ENCODE assay signal across 14 cellular contexts in genomic region chr20:62632575-62632974, GRCh38. TPM values are rescaled to one million over a fixed set of nuclear protein-coding genes. Genes with fewer than 3 reads are reported as not detected.
A peak's percentile ranks its signal among the peaks of the same experiment; 100 is the strongest.
DNase-seq lines count a peak whose midpoint lies in the region; ATAC-seq and TF ChIP-seq lines count a peak whose summit lies in the region.
"Had no signal": no experiment of that assay in that cellular context is flagged by ENCODE, and none has a peak within 500 bp of the region (broad histone marks: within the 10 kb centered on the region; RNA-seq: fewer than 3 reads in every experiment).

No MANE protein-coding gene starts in this region.

- H3K36me3 ChIP-seq in A673 (ENCODE audit: insufficient read depth, low read length, poor library complexity, severe bottlenecking) (no peaks in the 10 kb centered on the region), aorta (ENCODE audit: control insufficient read depth in 1 of 2, insufficient read depth in 2 of 2, low read length in 1 of 2) (no peaks in the 10 kb centered on the region)
- H3K36me3 ChIP-seq: MG63, tibial nerve had no signal

- H3K4me3 ChIP-seq in A673 (ENCODE audit: low read depth, low read length, poor library complexity, severe bottlenecking) (no peak overlapping the region), aorta (ENCODE audit: low read length in 2 of 2) (no peak overlapping the region)
- H3K4me3 ChIP-seq: MG63, tibial nerve had no signal

- 52 to 59% methylated on average over 6 of the region's 6 CpGs for WGBS in aorta, 2 donors

- POLR2A ChIA-PET in A673 (lab: Charles Lee; ENCODE audit: low non-redundant PET) = no interaction called here

- ATAC-seq in aorta (ENCODE audit: low FRiP score) = no peak
- no peak for ATAC-seq in GM19467 (IDR thresholded peaks at IDR 0.05; ENCODE audit: unreplicated experiment)

- H3K4me1 ChIP-seq in A673 (ENCODE audit: insufficient read depth, low read length, poor library complexity, severe bottlenecking) (peaks cover 36% of the 10 kb centered on the region), aorta (ENCODE audit: control insufficient read depth in 1 of 2, insufficient read depth in 2 of 2, low read length in 2 of 2) (no peaks in the 10 kb centered on the region)
- H3K4me1 ChIP-seq: tibial nerve had no signal

- BruUV-seq in A673 (replicated peaks; lab: Mats Ljungman, UMichigan) = no TSS peak

- no peak overlapping the region for H3K27ac ChIP-seq in A673 (ENCODE audit: low read depth, low read length, poor library complexity, severe bottlenecking)
- H3K27ac ChIP-seq in aorta (ENCODE audit: low read depth in 1 of 2, low read length in 2 of 2) = no peak overlapping the region
- H3K27ac ChIP-seq: tibial nerve had no signal

- H3K27me3 ChIP-seq in A673 (replicated peaks; ENCODE audit: insufficient read depth, low read depth, low read length, poor library complexity) (no peaks in the 10 kb centered on the region), aorta (ENCODE audit: control insufficient read depth in 1 of 2, insufficient read depth in 2 of 2, low read length in 1 of 2) (no peaks in the 10 kb centered on the region)
- H3K27me3 ChIP-seq: MG63 had no signal

- CTCF ChIA-PET in A673 (lab: Charles Lee) = no interaction called here

- DNase-seq in A673 (ENCODE audit: low spot score) = peak; percentile 46
- peak; percentile 37 for DNase-seq in NCI-H1105 (lab: John Stamatoyannopoulos, UW)
- DNase-seq in NCI-H69 (lab: John Stamatoyannopoulos, UW) = peak; percentile 74
- peak; percentile 25 for DNase-seq in fibroblast of gingiva (ENCODE audit: low read depth)
- no peak for DNase-seq in NCI-H82 (lab: John Stamatoyannopoulos, UW)
- no peak for DNase-seq in aorta
- DNase-seq in cerebellar nuclear complex (lab: John Stamatoyannopoulos, UW) = no peak
- DNase-seq: CD4-positive, CD25-positive, alpha-beta regulatory T cell; MG63; NCI-H2227 treated with DMSO at 0.1 percent for 48 hours; SHP77 treated with DMSO at 0.1 percent for 48 hours; stimulated activated naive CD4-positive, alpha-beta T cell had no signal

- no peaks in the 10 kb centered on the region for H3K9me3 ChIP-seq in A673 (ENCODE audit: low read depth, low read length, poor library complexity, severe bottlenecking)
- no peaks in the 10 kb centered on the region for H3K9me3 ChIP-seq in aorta (ENCODE audit: control insufficient read depth, low read length)
- H3K9me3 ChIP-seq: MG63, tibial nerve had no signal

- intact Hi-C loops in A673 (cut with micrococcal nuclease; ENCODE audit: unreplicated experiment) (no loop called here), aorta (cut with DNase I) (no loop called here)

- TF ChIP-seq CTCF in A673 (conservative IDR thresholded peaks at IDR 0.05; ENCODE audit: low read depth, low read length) = no peak

RNA-seq across cellular contexts. Expression of gene SLCO4A1, which starts 9.7 kb away (rescaled TPM):
- 44.5 and 48.8 TPM in 2 replicates for total RNA-seq in A673 (2021)
- 10 to 100 TPM; 13.9 to 14.6 TPM for total RNA-seq in aorta
- polyA plus RNA-seq in aorta = 1 to 10 TPM; 1.0 to 4.1 TPM

Comparison
In these comparisons a context has a peak if more than half of its experiments do, and no peak if none do; other contexts are left out.
1. DNase-seq: peak in A673 (single experiment), NCI-H1105 (single experiment), NCI-H69 (single experiment) and fibroblast of gingiva (single experiment); none in NCI-H82 (single experiment), aorta (0 of 2) and cerebellar nuclear complex (0 of 2).